14 cellular contexts compared by ENCODE assay signal in genomic region chr22:37748659-37749058, GRCh38. TPM values are rescaled to one million over a fixed set of nuclear protein-coding genes. Genes with fewer than 3 reads are reported as not detected.
DNase-seq lines count a peak whose midpoint lies in the region; ATAC-seq and TF ChIP-seq lines count a peak whose summit lies in the region.
"Had no signal": no experiment of that assay in that cellular context is flagged by ENCODE, and none has a peak within 500 bp of the region (broad histone marks: within the 10 kb centered on the region; RNA-seq: fewer than 3 reads in every experiment).

No MANE protein-coding gene starts in this region.

- H3K27ac Mint-ChIP-seq in HFFc6 (peak overlapping the region; percentile 83), osteocyte (ENCODE audit: unreplicated experiment) (peak overlapping the region; percentile 95)

- H3K27me3 Mint-ChIP-seq in HFFc6 (ENCODE audit: insufficient read depth) (peaks cover 2% of the 10 kb centered on the region; the same call in 1 of the 2 replicates), osteocyte (ENCODE audit: unreplicated experiment) (no peaks in the 10 kb centered on the region)

- intact Hi-C loops in esophagus muscularis mucosa (cut with DNase I), result loop anchor here (5.0 kb wide), 1 partner anchor 59 kb away; the partner anchor contains the start of gene GCAT

- no peak for TF ChIP-seq EP300 in esophagus muscularis mucosa (IDR thresholded peaks at IDR 0.05)

- TF ChIP-seq CTCF in AG04449 (IDR thresholded peaks at IDR 0.05; ENCODE audit: insufficient read depth, low read length, missing control alignments) (no peak), HFFc6 (IDR thresholded peaks at IDR 0.05) (no peak), esophagus muscularis mucosa (IDR thresholded peaks at IDR 0.05) (no peak), osteocyte (IDR thresholded peaks at IDR 0.05) (no peak)

- H3K4me3 Mint-ChIP-seq in HFFc6, result peak overlapping the region; percentile 91
- H3K4me3 Mint-ChIP-seq in osteocyte (ENCODE audit: unreplicated experiment), result peak overlapping the region; percentile 10

- H3K9me3 Mint-ChIP-seq in HFFc6, result no peaks in the 10 kb centered on the region
- no peaks in the 10 kb centered on the region for H3K9me3 Mint-ChIP-seq in osteocyte (ENCODE audit: unreplicated experiment)

- no peak for TF ChIP-seq POLR2A in esophagus muscularis mucosa (IDR thresholded peaks at IDR 0.05; ENCODE audit: low read depth)

- H3K4me1 Mint-ChIP-seq in HFFc6 (ENCODE audit: low read depth) (peaks cover 84% of the 10 kb centered on the region), osteocyte (ENCODE audit: unreplicated experiment) (peaks cover 77% of the 10 kb centered on the region)

- DNase-seq in AG04449 (ENCODE audit: low read depth, low spot score) (no peak), HFFc6 (no peak), esophagus muscularis mucosa (ENCODE audit: extremely low spot score) (no peak), osteocyte (ENCODE audit: extremely low spot score, unreplicated experiment) (no peak), NCI-H774 (lab: John Stamatoyannopoulos, UW) (no peak), NCI-H1417 (lab: John Stamatoyannopoulos, UW) (no peak)
- DNase-seq in central memory CD4-positive, alpha-beta T cell, result no peak
- DNase-seq: activated CD8-positive, alpha-beta T cell treated with anti-CD3 and anti-CD28 coated beads, Interleukin-2, amount 10 ng/mL, durations not matched to agents 7 days and 5 days; anterior cingulate cortex; islet precursor cell; NCI-H82 had no signal

- H3K36me3 Mint-ChIP-seq in HFFc6 (ENCODE audit: low read depth) (peaks cover 8% of the 10 kb centered on the region; the same call in 1 of the 2 replicates), osteocyte (ENCODE audit: unreplicated experiment) (no peaks in the 10 kb centered on the region)

- WGBS in esophagus muscularis mucosa, result 63% methylated on average over 8 of the region's 8 CpGs

- no peaks in the 10 kb centered on the region for H3K27me3 ChIP-seq in esophagus muscularis mucosa

- CTCF ChIA-PET in AG04449 (lab: Yijun Ruan, JAX), result interaction anchor here (1.2 to 1.4 kb wide), 3 partner anchors 54 to 106 kb away, joined by 3 to 7 read pairs (median 3); no protein-coding TSS in a partner anchor

- H3K4me3 ChIP-seq in AG04449 (ENCODE audit: low read depth, low read length) (peak overlapping the region; percentile 3; the same call in 1 of the 2 replicates), esophagus muscularis mucosa (peak overlapping the region in 1 of 4 donors; percentile 98)

- peaks cover 74 to 89% (median 89%) of the 10 kb centered on the region in 4 donors for H3K4me1 ChIP-seq in esophagus muscularis mucosa

- POLR2A ChIA-PET in AG04449 (lab: Yijun Ruan, JAX), result no interaction called here

- no peaks in the 10 kb centered on the region for H3K9me3 ChIP-seq in esophagus muscularis mucosa

- peaks cover 0 to under 1% (median under 1%) of the 10 kb centered on the region in 4 donors for H3K36me3 ChIP-seq in esophagus muscularis mucosa

- no peak for ATAC-seq in HG02571 (IDR thresholded peaks at IDR 0.05; ENCODE audit: unreplicated experiment)
- ATAC-seq: activated CD8-positive, alpha-beta T cell treated with anti-CD3 and anti-CD28 coated beads, Interleukin-2, amount 10 ng/mL, durations not matched to agents 7 days and 5 days; sciatic nerve had no signal

- peak overlapping the region; percentile 90 to 96 (median 91) for H3K27ac ChIP-seq in esophagus muscularis mucosa (replicated peaks in 1 of 4)
- H3K27ac ChIP-seq: HL-60 had no signal

RNA-seq across cellular contexts. Expression of gene TRIOBP, which starts 51.8 kb away (rescaled TPM):
- total RNA-seq in HFFc6 (2021; fragmentation: NEBNext Ultra II Directional; extraction: Animal tissue kit (Norgen Biotek cat#: 25700)), result 10 to 100 TPM; 74.3 to 92.5 (median 91.6) TPM
- total RNA-seq in esophagus muscularis mucosa (100 to 1,000 TPM; 150 to 208 (median 182) TPM), osteocyte (103 and 105 TPM in 2 replicates)

RNA-seq across cellular contexts. Expression of gene GCAT, which starts 59.1 kb away (rescaled TPM):
- total RNA-seq in HFFc6 (2021; fragmentation: NEBNext Ultra II Directional; extraction: Animal tissue kit (Norgen Biotek cat#: 25700)), result 10 to 100 TPM; 27.6 to 42.3 (median 29.2) TPM
- total RNA-seq in esophagus muscularis mucosa (10 to 100 TPM; 11.6 to 15.2 (median 12.3) TPM), osteocyte (33.4 and 38.0 TPM in 2 replicates)
